In the genomic region with DNA sequence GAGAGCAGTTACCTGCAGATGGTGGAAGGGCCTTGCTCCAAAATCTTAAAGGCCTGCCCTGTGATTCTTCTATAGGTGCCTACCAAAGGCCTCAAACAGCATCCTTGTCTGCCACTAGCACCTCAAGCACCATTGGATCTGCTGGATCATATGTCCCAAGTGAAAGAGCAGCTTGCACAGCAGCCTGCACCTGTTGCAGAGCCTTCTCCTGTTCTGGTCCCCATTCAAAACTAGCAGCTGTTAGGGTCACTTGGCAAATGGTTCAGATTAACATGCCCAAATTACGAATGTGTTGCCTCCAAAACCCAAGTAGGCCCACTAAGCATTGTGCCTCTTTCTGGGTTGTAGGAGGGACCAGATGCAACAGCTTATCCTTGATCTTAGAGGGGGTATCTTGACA, we compare ENCODE assay signal across 34 cellular contexts.
"Had no signal": no experiment of that assay in that cellular context is flagged by ENCODE, and none has a peak within 500 bp of the region (broad histone marks: within the 10 kb centered on the region; RNA-seq: fewer than 3 reads in every experiment).

No MANE protein-coding gene starts in this region.

- H3K4me3 ChIP-seq: MG63 had no signal

- DNase-seq: Karpas-422, Kasumi-1, MG63, MM.1S, MV-4-11, NCI-H1048, NCI-H1092, NCI-H1092 treated with DMSO at 0.1 percent for 48 hours, NCI-H1105, NCI-H1105 treated with DMSO at 0.1 percent for 48 hours, NCI-H1417, NCI-H1417 treated with DMSO at 0.1 percent for 48 hours, NCI-H1436, NCI-H1436 treated with DMSO at 0.1 percent for 48 hours, NCI-H146, NCI-H1694, NCI-H1694 treated with DMSO at 0.1 percent for 48 hours, NCI-H187, NCI-H187 treated with DMSO at 0.1 percent for 48 hours, NCI-H1930, NCI-H2029, NCI-H2029 treated with DMSO at 0.1 percent for 48 hours, NCI-H2081, NCI-H2081 treated with DMSO at 0.1 percent for 48 hours, NCI-H2107, NCI-H2171, NCI-H2171 treated with DMSO at 0.1 percent for 48 hours, NCI-H2227 treated with DMSO at 0.1 percent for 48 hours, NCI-H226, NCI-H345, NCI-H446, NCI-H446 treated with DMSO at 0.1 percent for 48 hours, NCI-H510A, NCI-H510A treated with DMSO at 0.1 percent for 48 hours had no signal

- H3K36me3 ChIP-seq: MG63 had no signal

- H3K9me3 ChIP-seq: MG63 had no signal

- H3K27me3 ChIP-seq: MG63 had no signal
